In the genomic region with DNA sequence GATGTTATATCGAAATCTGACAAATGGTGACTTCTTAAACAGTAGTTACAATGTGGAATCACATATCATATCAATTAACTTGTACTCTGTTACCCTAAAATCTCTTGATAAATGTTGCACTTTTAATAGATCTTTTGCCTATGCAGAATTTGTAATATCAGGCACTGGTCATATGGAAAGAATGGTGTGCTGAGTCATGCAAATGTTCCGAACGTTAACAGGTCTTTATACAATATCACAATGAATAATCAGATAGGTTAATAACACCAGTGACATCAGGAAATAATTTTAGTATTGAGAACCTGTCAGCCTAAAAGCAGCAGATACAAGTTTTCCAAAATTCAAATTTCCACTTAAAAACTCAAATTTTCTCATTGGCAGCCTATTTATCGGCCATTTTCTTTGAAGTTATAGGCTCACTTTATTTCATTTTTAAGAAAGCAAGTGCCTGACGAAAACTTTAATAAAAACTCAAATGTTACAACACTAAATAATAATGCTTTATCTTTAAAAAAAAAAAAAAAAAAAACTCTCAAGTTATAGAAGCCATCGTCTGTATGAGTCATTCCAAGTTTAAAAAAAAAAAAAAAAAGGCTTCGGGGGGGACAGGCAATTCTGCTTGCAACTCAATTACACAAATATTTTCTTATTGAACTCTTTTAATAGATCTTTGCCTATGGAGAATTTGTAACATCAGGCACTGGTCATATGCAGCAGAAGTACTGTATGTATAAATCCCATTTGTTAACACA, we compare ENCODE assay signal across 26 cellular contexts.
DNase-seq lines count a peak whose midpoint lies in the region; ATAC-seq, FAIRE-seq and TF ChIP-seq lines count a peak whose summit lies in the region.
"Had no signal": no experiment of that assay in that cellular context is flagged by ENCODE, and none has a peak within 500 bp of the region (broad histone marks: within the 10 kb centered on the region; RNA-seq: fewer than 3 reads in every experiment).

No MANE protein-coding gene starts in this region.

- H3K9me3 Mint-ChIP-seq in activated naive CD8-positive, alpha-beta T cell treated with anti-CD3 and anti-CD28 coated beads, Interleukin-2, amount 50 U/mL, for 24 hours: no peaks in the 10 kb centered on the region
- H3K9me3 Mint-ChIP-seq: effector memory CD8-positive, alpha-beta T cell; neural progenitor cell had no signal

- H3K27ac Mint-ChIP-seq in activated naive CD8-positive, alpha-beta T cell treated with anti-CD3 and anti-CD28 coated beads, Interleukin-2, amount 50 U/mL, for 24 hours: no peak overlapping the region
- H3K27ac Mint-ChIP-seq: activated CD4-positive, alpha-beta memory T cell treated with anti-CD3 and anti-CD28 coated beads, Interleukin-2, amount 10 ng/mL, durations not matched to agents 7 days and 5 days; effector memory CD8-positive, alpha-beta T cell; neural progenitor cell; WTC11 had no signal

- BruUV-seq in HepG2 (replicated peaks; lab: Mats Ljungman, UMichigan): no TSS peak

- H3K4me1 ChIP-seq in HepG2 (ENCODE audit: insufficient read depth, low read length) (no peaks in the 10 kb centered on the region), right lobe of liver (no peaks in the 10 kb centered on the region), body of pancreas (no peaks in the 10 kb centered on the region)
- H3K4me1 ChIP-seq: BLaER1 treated with 17β-estradiol and CSF1 and Interleukin-3, amounts not matched to agents 10 nM and 100 nM; heart right ventricle; neural progenitor cell; SJSA1; stomach had no signal

- no peaks in the 10 kb centered on the region for H3K79me2 ChIP-seq in HepG2 (ENCODE audit: insufficient read depth, low read length)

- H3K27ac ChIP-seq in HepG2 (ENCODE audit: extremely low read length, insufficient read depth, low read length) (no peak overlapping the region), right lobe of liver (no peak overlapping the region), body of pancreas (no peak overlapping the region)
- H3K27ac ChIP-seq: BLaER1 treated with 17β-estradiol and CSF1 and Interleukin-3, amounts not matched to agents 10 nM and 100 nM; heart right ventricle; neural progenitor cell; PC-9; SJSA1; stomach had no signal

- no peak overlapping the region for H3K4me3 Mint-ChIP-seq in activated naive CD8-positive, alpha-beta T cell treated with anti-CD3 and anti-CD28 coated beads, Interleukin-2, amount 50 U/mL, for 24 hours
- H3K4me3 Mint-ChIP-seq: activated CD4-positive, alpha-beta memory T cell treated with anti-CD3 and anti-CD28 coated beads, Interleukin-2, amount 10 ng/mL, durations not matched to agents 7 days and 5 days; effector memory CD8-positive, alpha-beta T cell; neural progenitor cell; WTC11 had no signal

- no peaks in the 10 kb centered on the region for H4K20me1 ChIP-seq in HepG2 (ENCODE audit: insufficient read depth, low read length)
- H4K20me1 ChIP-seq: BLaER1 treated with 17β-estradiol and CSF1 and Interleukin-3, amounts not matched to agents 10 nM and 100 nM had no signal

- TF ChIP-seq CTCF in HepG2 (CRISPR knock-in tag; IDR thresholded peaks at IDR 0.05) (no peak), right lobe of liver (IDR thresholded peaks at IDR 0.05) (no peak), body of pancreas (IDR thresholded peaks at IDR 0.05) (no peak)

- intact Hi-C loops in HepG2 (cut with micrococcal nuclease; ENCODE audit: unreplicated experiment) (no loop called here), right lobe of liver (cut with DNase I) (no loop called here), body of pancreas (cut with DNase I) (no loop called here)

- 96% methylated on average over 7 of the region's 7 CpGs for WGBS in HepG2 (ENCODE audit: low lambda C conversion rate)
- WGBS in right lobe of liver (ENCODE audit: insufficient coverage, low coverage, low lambda C conversion rate, missing lambda C conversion rate): 92% methylated on average over 7 of the region's 7 CpGs
- 86 to 92% methylated on average over 7 of the region's 7 CpGs for WGBS in body of pancreas, 2 donors

- TF ChIP-seq POLR2A in HepG2 (IDR thresholded peaks at IDR 0.05; ENCODE audit: insufficient read depth in 1 of 2, low read depth in 2 of 2, low read length in 2 of 2): no peak
- TF ChIP-seq POLR2A in right lobe of liver (IDR thresholded peaks at IDR 0.05): no peak
- no peak for TF ChIP-seq POLR2A in body of pancreas (IDR thresholded peaks at IDR 0.05)

- no peaks in the 10 kb centered on the region for H3K36me3 ChIP-seq in HepG2 (replicated peaks in 1 of 2; ENCODE audit: control insufficient read depth in 1 of 2, insufficient read depth in 2 of 2, low read length in 2 of 2)
- H3K36me3 ChIP-seq in right lobe of liver: no peaks in the 10 kb centered on the region
- H3K36me3 ChIP-seq in body of pancreas (replicated peaks in 1 of 2; ENCODE audit: insufficient read depth in 1 of 2, low read depth in 2 of 2): no peaks in the 10 kb centered on the region
- H3K36me3 ChIP-seq: heart right ventricle, neural progenitor cell, stomach had no signal

- peaks cover 12% of the 10 kb centered on the region for H3K36me3 Mint-ChIP-seq in activated naive CD8-positive, alpha-beta T cell treated with anti-CD3 and anti-CD28 coated beads, Interleukin-2, amount 50 U/mL, for 24 hours (ENCODE audit: low read depth)

- H3K9me3 ChIP-seq in HepG2 (ENCODE audit: low read length) (no peaks in the 10 kb centered on the region), right lobe of liver (no peaks in the 10 kb centered on the region), body of pancreas (no peaks in the 10 kb centered on the region)
- H3K9me3 ChIP-seq: BLaER1 treated with 17β-estradiol and CSF1 and Interleukin-3, amounts not matched to agents 10 nM and 100 nM; heart right ventricle; SJSA1; stomach had no signal

- no peak for ATAC-seq in HepG2
- no peak for ATAC-seq in right lobe of liver
- ATAC-seq in activated naive CD8-positive, alpha-beta T cell treated with anti-CD3 and anti-CD28 coated beads, Interleukin-2, amount 50 U/mL, for 24 hours: no peak
- ATAC-seq in body of pancreas: no peak
- ATAC-seq: effector memory CD8-positive, alpha-beta T cell; heart right ventricle; WTC11 had no signal

- in situ Hi-C loops in HepG2 (cut with HindIII; ENCODE audit: extremely low pct_ligation_motif_present, low pct_unique_long_range_greater_than_20kb): no loop called here

- DNase-seq in HepG2 (ENCODE audit: low spot score) (no peak), right lobe of liver (no peak), astrocyte of the hippocampus (ENCODE audit: low read depth, low spot score) (peak; percentile 12), fibroblast of the conjunctiva (ENCODE audit: low read depth) (peak; percentile 1), DMS 273 treated with DMSO at 0.1 percent for 48 hours (lab: John Stamatoyannopoulos, UW) (no peak), DMS53 treated with DMSO at 0.1 percent for 48 hours (lab: John Stamatoyannopoulos, UW; ENCODE audit: unreplicated experiment) (no peak), body of pancreas (no peak)
- DNase-seq in activated naive CD8-positive, alpha-beta T cell treated with anti-CD3 and anti-CD28 coated beads, Interleukin-2, amount 50 U/mL, for 24 hours: no peak
- DNase-seq: 8988T; activated CD4-positive, alpha-beta memory T cell treated with anti-CD3 and anti-CD28 coated beads, Interleukin-2, amount 10 ng/mL, durations not matched to agents 7 days and 5 days; activated T-cell treated with anti-CD3 and anti-CD28 coated beads for 4 hours; amniotic stem cell; effector memory CD8-positive, alpha-beta T cell; heart right ventricle; KBM-7; NCI-H1694 treated with DMSO at 0.1 percent for 48 hours; NCI-H82; PC-9; stomach; T-helper 2 cell; trophoblast cell had no signal

- H3K4me2 ChIP-seq in HepG2 (ENCODE audit: low read depth, low read length): no peak overlapping the region
- H3K4me2 ChIP-seq: BLaER1 treated with 17β-estradiol and CSF1 and Interleukin-3, amounts not matched to agents 10 nM and 100 nM; neural progenitor cell; PC-9 had no signal

- TF ChIP-seq EP300 in HepG2 (IDR thresholded peaks at IDR 0.05; ENCODE audit: low read depth in 2 of 2, low read length in 2 of 2): no peak
- TF ChIP-seq EP300 in HepG2 (CRISPR knock-in tag; IDR thresholded peaks at IDR 0.05; ENCODE audit: borderline replicate concordance): no peak

- no peak overlapping the region for H3K9ac ChIP-seq in HepG2 (ENCODE audit: insufficient read depth, low read depth, low read length)
- H3K9ac ChIP-seq: BLaER1 treated with 17β-estradiol and CSF1 and Interleukin-3, amounts not matched to agents 10 nM and 100 nM; neural progenitor cell had no signal

- no peak for FAIRE-seq in HepG2 (lab: Jason Lieb, UNC)
- FAIRE-seq: H1 had no signal

- H3K4me1 Mint-ChIP-seq in activated naive CD8-positive, alpha-beta T cell treated with anti-CD3 and anti-CD28 coated beads, Interleukin-2, amount 50 U/mL, for 24 hours: no peaks in the 10 kb centered on the region
- H3K4me1 Mint-ChIP-seq: activated CD4-positive, alpha-beta memory T cell treated with anti-CD3 and anti-CD28 coated beads, Interleukin-2, amount 10 ng/mL, durations not matched to agents 7 days and 5 days; neural progenitor cell had no signal

- H3K27me3 Mint-ChIP-seq in activated naive CD8-positive, alpha-beta T cell treated with anti-CD3 and anti-CD28 coated beads, Interleukin-2, amount 50 U/mL, for 24 hours: no peaks in the 10 kb centered on the region
- H3K27me3 Mint-ChIP-seq: activated CD4-positive, alpha-beta memory T cell treated with anti-CD3 and anti-CD28 coated beads, Interleukin-2, amount 10 ng/mL, durations not matched to agents 7 days and 5 days; effector memory CD8-positive, alpha-beta T cell had no signal

- H3K4me3 ChIP-seq in HepG2 (replicated peaks in 1 of 3; ENCODE audit: insufficient read depth in 1 of 3, low read depth in 2 of 3, low read length in 3 of 3): no peak overlapping the region
- no peak overlapping the region for H3K4me3 ChIP-seq in right lobe of liver
- no peak overlapping the region for H3K4me3 ChIP-seq in body of pancreas
- H3K4me3 ChIP-seq: BLaER1 treated with 17β-estradiol and CSF1 and Interleukin-3, amounts not matched to agents 10 nM and 100 nM; heart right ventricle; neural progenitor cell; PC-9; SJSA1; stomach had no signal

- CTCF ChIA-PET in HepG2 (lab: Yijun Ruan, JAX; ENCODE audit: low intra/inter-chr PET ratio, low total read pairs): no interaction called here

- TF ChIP-seq RAD21 in HepG2 (CRISPR knock-in tag; IDR thresholded peaks at IDR 0.05): no peak

- H3K27me3 ChIP-seq in HepG2 (ENCODE audit: control insufficient read depth in 1 of 2, insufficient read depth in 2 of 2, low read length in 2 of 2): no peaks in the 10 kb centered on the region
- H3K27me3 ChIP-seq in right lobe of liver: no peaks in the 10 kb centered on the region
- no peaks in the 10 kb centered on the region for H3K27me3 ChIP-seq in body of pancreas
- H3K27me3 ChIP-seq: BLaER1 treated with 17β-estradiol and CSF1 and Interleukin-3, amounts not matched to agents 10 nM and 100 nM; heart right ventricle; neural progenitor cell; SJSA1; stomach had no signal

- POLR2A ChIA-PET in HepG2 (lab: Yijun Ruan, JAX): no interaction called here

- H2AFZ ChIP-seq in HepG2 (ENCODE audit: low read length): no peak overlapping the region
- H2AFZ ChIP-seq: neural progenitor cell, PC-9 had no signal

Comparison
In these comparisons a context has a peak if more than half of its experiments do, and no peak if none do; other contexts are left out.
1. DNase-seq: peak in astrocyte of the hippocampus (single experiment) and fibroblast of the conjunctiva (single experiment); none in HepG2 (single experiment), right lobe of liver (0 of 3), DMS 273 treated with DMSO at 0.1 percent for 48 hours (single experiment), activated naive CD8-positive, alpha-beta T cell treated with anti-CD3 and anti-CD28 coated beads, Interleukin-2, amount 50 U/mL, for 24 hours (single experiment), DMS53 treated with DMSO at 0.1 percent for 48 hours (single experiment) and body of pancreas (0 of 4).